In genomic region chr4:82567444-82567843, GRCh38 we compare ENCODE assay signal across 2 cellular contexts.
A peak's percentile ranks its signal among the peaks of the same experiment; 100 is the strongest.
TF ChIP-seq lines count a peak whose summit lies in the region.

No MANE protein-coding gene starts in this region.

TF ChIP-seq in SK-N-SH, 30 proteins besides CTCF, POLR2A, EP300 and RAD21:
- TF ChIP-seq, protein P1, sequence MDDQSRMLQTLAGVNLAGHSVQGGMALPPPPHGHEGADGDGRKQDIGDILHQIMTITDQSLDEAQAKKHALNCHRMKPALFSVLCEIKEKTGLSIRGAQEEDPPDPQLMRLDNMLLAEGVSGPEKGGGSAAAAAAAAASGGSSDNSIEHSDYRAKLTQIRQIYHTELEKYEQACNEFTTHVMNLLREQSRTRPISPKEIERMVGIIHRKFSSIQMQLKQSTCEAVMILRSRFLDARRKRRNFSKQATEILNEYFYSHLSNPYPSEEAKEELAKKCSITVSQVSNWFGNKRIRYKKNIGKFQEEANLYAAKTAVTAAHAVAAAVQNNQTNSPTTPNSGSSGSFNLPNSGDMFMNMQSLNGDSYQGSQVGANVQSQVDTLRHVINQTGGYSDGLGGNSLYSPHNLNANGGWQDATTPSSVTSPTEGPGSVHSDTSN (IDR thresholded peaks at IDR 0.05) = no peak
- no peak for TF ChIP-seq GATA2 (CRISPR knock-in tag; IDR thresholded peaks at IDR 0.05)
- no peak for TF ChIP-seq FOXM1 (IDR thresholded peaks at IDR 0.05; ENCODE audit: low read depth)
TF ChIP-seq in SK-N-SH: peak in this region for 0.

TF ChIP-seq in HEK293, 187 proteins besides CTCF, POLR2A, EP300 and RAD21 (continued from another document):
- TF ChIP-seq, protein P2, sequence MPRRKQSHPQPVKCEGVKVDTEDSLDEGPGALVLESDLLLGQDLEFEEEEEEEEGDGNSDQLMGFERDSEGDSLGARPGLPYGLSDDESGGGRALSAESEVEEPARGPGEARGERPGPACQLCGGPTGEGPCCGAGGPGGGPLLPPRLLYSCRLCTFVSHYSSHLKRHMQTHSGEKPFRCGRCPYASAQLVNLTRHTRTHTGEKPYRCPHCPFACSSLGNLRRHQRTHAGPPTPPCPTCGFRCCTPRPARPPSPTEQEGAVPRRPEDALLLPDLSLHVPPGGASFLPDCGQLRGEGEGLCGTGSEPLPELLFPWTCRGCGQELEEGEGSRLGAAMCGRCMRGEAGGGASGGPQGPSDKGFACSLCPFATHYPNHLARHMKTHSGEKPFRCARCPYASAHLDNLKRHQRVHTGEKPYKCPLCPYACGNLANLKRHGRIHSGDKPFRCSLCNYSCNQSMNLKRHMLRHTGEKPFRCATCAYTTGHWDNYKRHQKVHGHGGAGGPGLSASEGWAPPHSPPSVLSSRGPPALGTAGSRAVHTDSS (tag by site-specific recombination; IDR thresholded peaks at IDR 0.05) = no peak
- no peak for TF ChIP-seq ZNF335 (tag by site-specific recombination; conservative IDR thresholded peaks at IDR 0.05)
- TF ChIP-seq ZNF146 (tag by site-specific recombination; IDR thresholded peaks at IDR 0.05) = peak; percentile 79
